1 cellular context compared by ENCODE assay signal in the genomic region with DNA sequence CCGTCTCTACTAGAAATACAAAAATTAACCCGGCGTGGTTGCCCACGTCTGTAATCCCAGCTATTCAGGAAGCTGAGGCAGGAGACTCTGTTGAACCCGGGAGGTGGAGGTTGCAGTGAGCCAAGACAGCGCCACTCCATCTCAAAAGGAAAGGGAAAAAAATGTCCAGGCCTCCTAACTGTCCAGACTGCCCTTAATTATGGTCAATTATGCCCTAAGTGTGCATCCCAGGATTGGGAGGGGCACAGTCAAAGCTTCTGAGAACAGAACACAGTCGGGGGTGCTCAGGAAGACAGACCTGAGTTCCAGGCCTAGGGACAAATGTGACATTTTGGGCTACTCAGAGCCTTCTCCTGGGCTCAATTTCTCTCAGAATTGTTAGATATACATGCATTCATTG.
TF ChIP-seq lines count a peak whose summit lies in the region.

No MANE protein-coding gene starts in this region.

TF ChIP-seq in HCT116, 20 proteins besides CTCF, POLR2A, EP300 and RAD21 (continued from another document):
- TF ChIP-seq SRF (IDR thresholded peaks at IDR 0.05; ENCODE audit: low read depth), result no peak
TF ChIP-seq in HCT116: peak in this region for 0.
